Comparison of ENCODE assay signal across 13 cellular contexts in genomic region chr11:118715245-118715807, GRCh38. TPM values are rescaled to one million over a fixed set of nuclear protein-coding genes. Genes with fewer than 3 reads are reported as not detected.
DNase-seq lines count a peak whose midpoint lies in the region; ATAC-seq and TF ChIP-seq lines count a peak whose summit lies in the region.
"Had no signal": no experiment of that assay in that cellular context is flagged by ENCODE, and none has a peak within 500 bp of the region (broad histone marks: within the 10 kb centered on the region; RNA-seq: fewer than 3 reads in every experiment).

No MANE protein-coding gene starts in this region.

- no peak for TF ChIP-seq POLR2A in HCT116 (IDR thresholded peaks at IDR 0.05; ENCODE audit: borderline replicate concordance, extremely low read depth, insufficient read depth, insufficient read length)
- no peak for TF ChIP-seq POLR2A in adrenal gland (IDR thresholded peaks at IDR 0.05)

- no peak for TF ChIP-seq RAD21 in HCT116 (IDR thresholded peaks at IDR 0.05; ENCODE audit: low read depth)

- H3K9me3 ChIP-seq in HCT116 (ENCODE audit: control insufficient read depth in 1 of 2, insufficient read depth in 1 of 2, low read depth in 1 of 2, low read length in 2 of 2) (no peaks in the 10 kb centered on the region), adrenal gland (replicated peaks in 1 of 3) (no peaks in the 10 kb centered on the region), PC-3 (ENCODE audit: low read length) (no peaks in the 10 kb centered on the region)
- H3K9me3 ChIP-seq: sigmoid colon had no signal

- H3K36me3 Mint-ChIP-seq in memory B cell: no peaks in the 10 kb centered on the region
- no peaks in the 10 kb centered on the region for H3K36me3 Mint-ChIP-seq in activated T-helper 2 cell treated with anti-CD3 and anti-CD28 coated beads, Interferon-gamma antibody, Interleukin-2, Interleukin-4, amounts not matched to agents 10 μg/mL and 5 μg/mL and 100 μg/mL, durations not matched to agents 14 hours and 24 hours and 36 hours (ENCODE audit: low read depth)

- H3K9ac ChIP-seq in HCT116 (ENCODE audit: low read length) (no peak overlapping the region), PC-3 (ENCODE audit: low read length) (no peak overlapping the region)

- DNase-seq in AG20443 (ENCODE audit: low spot score): peak; percentile 28
- no peak for DNase-seq in HCT116 (ENCODE audit: low read depth, low spot score)
- peak in 4 of 7 donors; percentile 25 to 62 (median 43) for DNase-seq in adrenal gland
- no peak for DNase-seq in memory B cell (ENCODE audit: low spot score in 2 of 2)
- no peak for DNase-seq in PC-3
- DNase-seq in activated T-helper 2 cell treated with anti-CD3 and anti-CD28 coated beads, Interferon-gamma antibody, Interleukin-2, Interleukin-4, amounts not matched to agents 10 μg/mL and 5 μg/mL and 100 μg/mL, durations not matched to agents 14 hours and 24 hours and 36 hours (ENCODE audit: low spot score): no peak
- no peak for DNase-seq in stimulated activated CD4-positive, alpha-beta T cell treated with anti-CD3 and anti-CD28 coated beads, Interleukin-4, amount 100 ng/mL, for 4 hours
- DNase-seq: activated T-cell treated with anti-CD3 and anti-CD28 coated beads, Interleukin-2, amount 50 U/mL, for 72 hours; dorsolateral prefrontal cortex; HFFc6; NCI-H510A; sigmoid colon had no signal

- no peak for TF ChIP-seq CTCF in HCT116 (IDR thresholded peaks at IDR 0.05 in 2 of 3, conservative IDR thresholded peaks at IDR 0.05 in 1 of 3; ENCODE audit: borderline replicate concordance in 1 of 3, insufficient read depth in 1 of 3, low read depth in 2 of 3, low read length in 2 of 3)
- TF ChIP-seq CTCF in adrenal gland (IDR thresholded peaks at IDR 0.05): no peak
- no peak for TF ChIP-seq CTCF in PC-3 (conservative IDR thresholded peaks at IDR 0.05; ENCODE audit: low read depth, low read length)

- peaks cover 6% of the 10 kb centered on the region for H3K4me1 Mint-ChIP-seq in memory B cell
- peaks cover 4% of the 10 kb centered on the region for H3K4me1 Mint-ChIP-seq in activated T-helper 2 cell treated with anti-CD3 and anti-CD28 coated beads, Interferon-gamma antibody, Interleukin-2, Interleukin-4, amounts not matched to agents 10 μg/mL and 5 μg/mL and 100 μg/mL, durations not matched to agents 14 hours and 24 hours and 36 hours (ENCODE audit: low read depth)

- H2AFZ ChIP-seq in HCT116 (ENCODE audit: low read depth, low read length, poor library complexity, severe bottlenecking) (peak overlapping the region; percentile 52), PC-3 (ENCODE audit: low read length) (no peak overlapping the region)

- no peaks in the 10 kb centered on the region for H3K27me3 ChIP-seq in HCT116 (ENCODE audit: insufficient read depth, low read length)
- no peaks in the 10 kb centered on the region for H3K27me3 ChIP-seq in adrenal gland
- H3K27me3 ChIP-seq in PC-3 (ENCODE audit: low read length): 0 out of 2 replicates have a peak, but pooled peaks cover 5% of the 10 kb centered on the region
- H3K27me3 ChIP-seq: dorsolateral prefrontal cortex, sigmoid colon had no signal

- H3K27ac ChIP-seq in HCT116 (ENCODE audit: low read depth, low read length): no peak overlapping the region
- H3K27ac ChIP-seq in adrenal gland: peak overlapping the region in 4 of 5 donors; percentile 46 to 69 (median 54)
- no peak overlapping the region for H3K27ac ChIP-seq in PC-3 (ENCODE audit: low read length)
- H3K27ac ChIP-seq: dorsolateral prefrontal cortex had no signal

- ATAC-seq in HCT116 (no peak), memory B cell (ENCODE audit: low read depth) (peak; percentile 67), GM21528 (IDR thresholded peaks at IDR 0.05; ENCODE audit: low FRiP score, unreplicated experiment) (no peak), PC-3 (no peak)
- ATAC-seq: activated T-cell treated with anti-CD3 and anti-CD28 coated beads, Interleukin-2, amount 50 U/mL, for 72 hours had no signal

- CTCF ChIA-PET in HCT116 (lab: Charles Lee) (no interaction called here), PC-3 (lab: Charles Lee) (no interaction called here)

- intact Hi-C loops in HCT116 (cut with micrococcal nuclease): no loop called here
- intact Hi-C loops in adrenal gland (cut with DNase I): no loop called here
- intact Hi-C loops in PC-3 (cut with micrococcal nuclease): no loop called here
- intact Hi-C loops in activated T-helper 2 cell treated with anti-CD3 and anti-CD28 coated beads, Interferon-gamma antibody, Interleukin-2, Interleukin-4, amounts not matched to agents 10 μg/mL and 5 μg/mL and 100 μg/mL, durations not matched to agents 14 hours and 24 hours and 36 hours (cut with micrococcal nuclease): no loop called here

- BruUV-seq in HCT116 (replicated peaks; lab: Mats Ljungman, UMichigan): no TSS peak
- BruUV-seq in PC-3 (replicated peaks; lab: Mats Ljungman, UMichigan): no TSS peak

- no peaks in the 10 kb centered on the region for H3K9me3 Mint-ChIP-seq in memory B cell
- H3K9me3 Mint-ChIP-seq in activated T-helper 2 cell treated with anti-CD3 and anti-CD28 coated beads, Interferon-gamma antibody, Interleukin-2, Interleukin-4, amounts not matched to agents 10 μg/mL and 5 μg/mL and 100 μg/mL, durations not matched to agents 14 hours and 24 hours and 36 hours: no peaks in the 10 kb centered on the region
- H3K9me3 Mint-ChIP-seq: activated T-cell treated with anti-CD3 and anti-CD28 coated beads, Interleukin-2, amount 50 U/mL, for 72 hours; HFFc6 had no signal

- no peaks in the 10 kb centered on the region for H3K9me2 ChIP-seq in HCT116 (ENCODE audit: insufficient read depth)
- no peaks in the 10 kb centered on the region for H3K9me2 ChIP-seq in PC-3 (replicated peaks; ENCODE audit: low read length)

- H3K27ac Mint-ChIP-seq in memory B cell: no peak overlapping the region
- H3K27ac Mint-ChIP-seq in activated T-helper 2 cell treated with anti-CD3 and anti-CD28 coated beads, Interferon-gamma antibody, Interleukin-2, Interleukin-4, amounts not matched to agents 10 μg/mL and 5 μg/mL and 100 μg/mL, durations not matched to agents 14 hours and 24 hours and 36 hours: no peak overlapping the region
- H3K27ac Mint-ChIP-seq: activated T-cell treated with anti-CD3 and anti-CD28 coated beads, Interleukin-2, amount 50 U/mL, for 72 hours; HFFc6 had no signal

- H3K79me2 ChIP-seq in HCT116 (ENCODE audit: insufficient read depth, low read length) (no peaks in the 10 kb centered on the region), PC-3 (ENCODE audit: low read length) (no peaks in the 10 kb centered on the region)

- H4K20me1 ChIP-seq in HCT116 (ENCODE audit: insufficient read depth) (no peaks in the 10 kb centered on the region), PC-3 (ENCODE audit: low read length) (no peaks in the 10 kb centered on the region)

- H3K27me3 Mint-ChIP-seq in memory B cell: peaks cover 6% of the 10 kb centered on the region
- H3K27me3 Mint-ChIP-seq in activated T-helper 2 cell treated with anti-CD3 and anti-CD28 coated beads, Interferon-gamma antibody, Interleukin-2, Interleukin-4, amounts not matched to agents 10 μg/mL and 5 μg/mL and 100 μg/mL, durations not matched to agents 14 hours and 24 hours and 36 hours (ENCODE audit: low read depth): peaks cover 6% of the 10 kb centered on the region

- RAD21 ChIA-PET in HCT116 (lab: Charles Lee; ENCODE audit: low non-redundant PET in 1 of 2, low total read pairs in 2 of 2, uncharacterized antibody in 2 of 2, unreplicated experiment in 2 of 2): no interaction called here

- WGBS in adrenal gland, 4 donors: 51 to 63% (median 58%) methylated on average over 5 of the region's 5 CpGs

- H3K4me1 ChIP-seq in HCT116 (ENCODE audit: control insufficient read depth in 1 of 2, insufficient read depth in 2 of 2, low read length in 2 of 2): peaks cover 3 to 6% of the 10 kb centered on the region in 2 experiments; a peak in 2 of 4 replicates
- H3K4me1 ChIP-seq in adrenal gland (replicated peaks in 1 of 2): peaks cover 0 to 11% of the 10 kb centered on the region in 2 donors
- H3K4me1 ChIP-seq in PC-3 (ENCODE audit: insufficient read depth, low read length): no peaks in the 10 kb centered on the region
- H3K4me1 ChIP-seq: sigmoid colon had no signal

- H3F3A ChIP-seq in PC-3 (ENCODE audit: low read length, unreplicated experiment): no peaks in the 10 kb centered on the region

- no peak overlapping the region for H3K4me3 ChIP-seq in HCT116 (replicated peaks in 1 of 2; ENCODE audit: low read depth in 1 of 2, low read length in 2 of 2)
- H3K4me3 ChIP-seq in adrenal gland: no peak overlapping the region
- H3K4me3 ChIP-seq in PC-3 (ENCODE audit: low read length): no peak overlapping the region
- H3K4me3 ChIP-seq: dorsolateral prefrontal cortex, sigmoid colon had no signal

- H3K4me2 ChIP-seq in HCT116 (ENCODE audit: low read length): peak overlapping the region; percentile 12; the same call in 1 of the 2 replicates
- no peak overlapping the region for H3K4me2 ChIP-seq in PC-3 (ENCODE audit: low read length)

- H3K36me3 ChIP-seq in HCT116 (ENCODE audit: control insufficient read depth in 1 of 2, insufficient read depth in 2 of 2, low read length in 2 of 2) (no peaks in the 10 kb centered on the region), adrenal gland (replicated peaks in 1 of 2) (no peaks in the 10 kb centered on the region), PC-3 (ENCODE audit: low read depth, low read length) (no peaks in the 10 kb centered on the region)
- H3K36me3 ChIP-seq: sigmoid colon had no signal

- H3K4me3 Mint-ChIP-seq in memory B cell: no peak overlapping the region
- H3K4me3 Mint-ChIP-seq in activated T-helper 2 cell treated with anti-CD3 and anti-CD28 coated beads, Interferon-gamma antibody, Interleukin-2, Interleukin-4, amounts not matched to agents 10 μg/mL and 5 μg/mL and 100 μg/mL, durations not matched to agents 14 hours and 24 hours and 36 hours (ENCODE audit: low read depth): no peak overlapping the region
- H3K4me3 Mint-ChIP-seq: activated T-cell treated with anti-CD3 and anti-CD28 coated beads, Interleukin-2, amount 50 U/mL, for 72 hours; HFFc6 had no signal

- POLR2A ChIA-PET in HCT116 (lab: Charles Lee): no interaction called here
- POLR2A ChIA-PET in PC-3 (lab: Charles Lee; ENCODE audit: unreplicated experiment): no interaction called here

TF ChIP-seq in HCT116, 20 proteins besides CTCF, POLR2A, EP300 and RAD21:
- TF ChIP-seq EZH2 (IDR thresholded peaks at IDR 0.05) (no peak), SRF (IDR thresholded peaks at IDR 0.05; ENCODE audit: low read depth) (no peak)

RNA-seq across cellular contexts. Expression of gene TREH, which starts 35.9 kb away (rescaled TPM):
- total RNA-seq in HCT116 (2021; ENCODE audit: unreplicated experiment): 0.15 TPM
- 0.12 TPM in 1 of 2 replicates, not detected in the other for polyA plus RNA-seq in HCT116 (2012)
- not detected for total RNA-seq in adrenal gland
- polyA plus RNA-seq in adrenal gland: 1 to 10 TPM in 2 of 3 donors, not detected in 1; 3.0 to 5.1 TPM
- not detected in 2 replicates for total RNA-seq in PC-3 (2014; rRNA removed)
- total RNA-seq in activated T-helper 2 cell treated with anti-CD3 and anti-CD28 coated beads, Interferon-gamma antibody, Interleukin-2, Interleukin-4, amounts not matched to agents 10 μg/mL and 5 μg/mL and 100 μg/mL, durations not matched to agents 14 hours and 24 hours and 36 hours: not detected in 2 replicates
- total RNA-seq: activated T-cell treated with anti-CD3 and anti-CD28 coated beads, Interleukin-2, amount 50 U/mL, for 72 hours; dorsolateral prefrontal cortex; sigmoid colon had no signal

Comparison
In these comparisons a context has a peak if more than half of its experiments do, and no peak if none do; other contexts are left out.
1. DNase-seq: peak in AG20443 (single experiment) and adrenal gland (4 of 7); none in HCT116 (single experiment), memory B cell (0 of 2), PC-3 (single experiment), activated T-helper 2 cell treated with anti-CD3 and anti-CD28 coated beads, Interferon-gamma antibody, Interleukin-2, Interleukin-4, amounts not matched to agents 10 μg/mL and 5 μg/mL and 100 μg/mL, durations not matched to agents 14 hours and 24 hours and 36 hours (single experiment) and stimulated activated CD4-positive, alpha-beta T cell treated with anti-CD3 and anti-CD28 coated beads, Interleukin-4, amount 100 ng/mL, for 4 hours (0 of 2).
2. H3K27ac ChIP-seq: peak in adrenal gland (4 of 5); none in HCT116 (single experiment) and PC-3 (single experiment).